1 cellular context compared by ENCODE assay signal in genomic region chr19:33055718-33056117, GRCh38.
TF ChIP-seq lines count a peak whose summit lies in the region.

No MANE protein-coding gene starts in this region.

TF ChIP-seq in HCT116, 20 proteins besides CTCF, POLR2A, EP300 and RAD21:
- no peak for TF ChIP-seq SP1 (IDR thresholded peaks at IDR 0.05; ENCODE audit: low read depth)
- no peak for TF ChIP-seq CBX3 (IDR thresholded peaks at IDR 0.05; ENCODE audit: low read depth)
- TF ChIP-seq, protein P1, sequence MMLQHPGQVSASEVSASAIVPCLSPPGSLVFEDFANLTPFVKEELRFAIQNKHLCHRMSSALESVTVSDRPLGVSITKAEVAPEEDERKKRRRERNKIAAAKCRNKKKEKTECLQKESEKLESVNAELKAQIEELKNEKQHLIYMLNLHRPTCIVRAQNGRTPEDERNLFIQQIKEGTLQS (IDR thresholded peaks at IDR 0.05) = no peak
- no peak for TF ChIP-seq MAX (IDR thresholded peaks at IDR 0.05)
- TF ChIP-seq SIN3A (IDR thresholded peaks at IDR 0.05; ENCODE audit: low read depth) = no peak
- no peak for TF ChIP-seq EZH2phosphoT487 (IDR thresholded peaks at IDR 0.05; ENCODE audit: borderline replicate concordance)
- no peak for TF ChIP-seq ZNF274 (IDR thresholded peaks at IDR 0.05; ENCODE audit: low read depth, low read length)
- TF ChIP-seq, protein P2, sequence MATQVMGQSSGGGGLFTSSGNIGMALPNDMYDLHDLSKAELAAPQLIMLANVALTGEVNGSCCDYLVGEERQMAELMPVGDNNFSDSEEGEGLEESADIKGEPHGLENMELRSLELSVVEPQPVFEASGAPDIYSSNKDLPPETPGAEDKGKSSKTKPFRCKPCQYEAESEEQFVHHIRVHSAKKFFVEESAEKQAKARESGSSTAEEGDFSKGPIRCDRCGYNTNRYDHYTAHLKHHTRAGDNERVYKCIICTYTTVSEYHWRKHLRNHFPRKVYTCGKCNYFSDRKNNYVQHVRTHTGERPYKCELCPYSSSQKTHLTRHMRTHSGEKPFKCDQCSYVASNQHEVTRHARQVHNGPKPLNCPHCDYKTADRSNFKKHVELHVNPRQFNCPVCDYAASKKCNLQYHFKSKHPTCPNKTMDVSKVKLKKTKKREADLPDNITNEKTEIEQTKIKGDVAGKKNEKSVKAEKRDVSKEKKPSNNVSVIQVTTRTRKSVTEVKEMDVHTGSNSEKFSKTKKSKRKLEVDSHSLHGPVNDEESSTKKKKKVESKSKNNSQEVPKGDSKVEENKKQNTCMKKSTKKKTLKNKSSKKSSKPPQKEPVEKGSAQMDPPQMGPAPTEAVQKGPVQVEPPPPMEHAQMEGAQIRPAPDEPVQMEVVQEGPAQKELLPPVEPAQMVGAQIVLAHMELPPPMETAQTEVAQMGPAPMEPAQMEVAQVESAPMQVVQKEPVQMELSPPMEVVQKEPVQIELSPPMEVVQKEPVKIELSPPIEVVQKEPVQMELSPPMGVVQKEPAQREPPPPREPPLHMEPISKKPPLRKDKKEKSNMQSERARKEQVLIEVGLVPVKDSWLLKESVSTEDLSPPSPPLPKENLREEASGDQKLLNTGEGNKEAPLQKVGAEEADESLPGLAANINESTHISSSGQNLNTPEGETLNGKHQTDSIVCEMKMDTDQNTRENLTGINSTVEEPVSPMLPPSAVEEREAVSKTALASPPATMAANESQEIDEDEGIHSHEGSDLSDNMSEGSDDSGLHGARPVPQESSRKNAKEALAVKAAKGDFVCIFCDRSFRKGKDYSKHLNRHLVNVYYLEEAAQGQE (IDR thresholded peaks at IDR 0.05; ENCODE audit: low read depth) = no peak
- no peak for TF ChIP-seq POLR2AphosphoS5 (IDR thresholded peaks at IDR 0.05; ENCODE audit: low read depth, low read length)
- TF ChIP-seq YY1 (IDR thresholded peaks at IDR 0.05; ENCODE audit: extremely low read depth, insufficient replicate concordance, low read depth, low read length) = no peak
- TF ChIP-seq EGR1 (IDR thresholded peaks at IDR 0.05; ENCODE audit: low read depth) = no peak
- no peak for TF ChIP-seq CEBPB (IDR thresholded peaks at IDR 0.05; ENCODE audit: low read depth)
- no peak for TF ChIP-seq FOSL1 (IDR thresholded peaks at IDR 0.05; ENCODE audit: low read depth)
- TF ChIP-seq EZH2 (IDR thresholded peaks at IDR 0.05) = no peak
- TF ChIP-seq TCF7L2 (IDR thresholded peaks at IDR 0.05; ENCODE audit: borderline replicate concordance, extremely low read depth, insufficient read depth, insufficient read length) = no peak
- no peak for TF ChIP-seq SRF (IDR thresholded peaks at IDR 0.05; ENCODE audit: low read depth)
- no peak for TF ChIP-seq ELF1 (IDR thresholded peaks at IDR 0.05; ENCODE audit: borderline replicate concordance, low read depth)
- no peak for TF ChIP-seq ZFX (IDR thresholded peaks at IDR 0.05)
- TF ChIP-seq, protein P3, sequence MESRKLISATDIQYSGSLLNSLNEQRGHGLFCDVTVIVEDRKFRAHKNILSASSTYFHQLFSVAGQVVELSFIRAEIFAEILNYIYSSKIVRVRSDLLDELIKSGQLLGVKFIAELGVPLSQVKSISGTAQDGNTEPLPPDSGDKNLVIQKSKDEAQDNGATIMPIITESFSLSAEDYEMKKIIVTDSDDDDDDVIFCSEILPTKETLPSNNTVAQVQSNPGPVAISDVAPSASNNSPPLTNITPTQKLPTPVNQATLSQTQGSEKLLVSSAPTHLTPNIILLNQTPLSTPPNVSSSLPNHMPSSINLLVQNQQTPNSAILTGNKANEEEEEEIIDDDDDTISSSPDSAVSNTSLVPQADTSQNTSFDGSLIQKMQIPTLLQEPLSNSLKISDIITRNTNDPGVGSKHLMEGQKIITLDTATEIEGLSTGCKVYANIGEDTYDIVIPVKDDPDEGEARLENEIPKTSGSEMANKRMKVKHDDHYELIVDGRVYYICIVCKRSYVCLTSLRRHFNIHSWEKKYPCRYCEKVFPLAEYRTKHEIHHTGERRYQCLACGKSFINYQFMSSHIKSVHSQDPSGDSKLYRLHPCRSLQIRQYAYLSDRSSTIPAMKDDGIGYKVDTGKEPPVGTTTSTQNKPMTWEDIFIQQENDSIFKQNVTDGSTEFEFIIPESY (IDR thresholded peaks at IDR 0.05; ENCODE audit: extremely low read depth, insufficient replicate concordance, low read length) = no peak
- TF ChIP-seq JUND (IDR thresholded peaks at IDR 0.05) = no peak
